Comparison of ENCODE assay signal across 1 cellular context in the genomic region with DNA sequence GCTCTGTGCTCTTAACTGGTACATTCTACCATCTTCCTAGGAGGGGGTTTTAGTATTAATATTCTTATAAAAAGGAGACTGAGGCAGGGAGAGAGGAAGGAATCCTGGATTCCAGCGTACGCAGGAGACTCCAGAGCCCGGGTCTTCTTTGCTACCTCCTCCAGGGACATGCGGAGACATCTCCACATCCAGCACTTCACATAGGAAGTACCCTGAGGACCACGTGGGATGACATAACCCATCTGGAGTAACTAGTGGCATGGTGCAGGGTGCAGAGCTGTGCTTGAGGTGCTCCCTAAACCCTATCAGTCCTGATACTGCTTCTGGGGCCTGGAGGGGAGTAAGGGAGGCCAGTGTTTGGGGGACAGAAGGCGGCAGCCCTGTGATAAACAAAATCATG.
A peak's percentile ranks its signal among the peaks of the same experiment; 100 is the strongest.
TF ChIP-seq lines count a peak whose summit lies in the region.

No MANE protein-coding gene starts in this region.

TF ChIP-seq in H1, 55 proteins besides CTCF, POLR2A, EP300 and RAD21:
- TF ChIP-seq SIN3A (conservative IDR thresholded peaks at IDR 0.05 in 1 of 2, IDR thresholded peaks at IDR 0.05 in 1 of 2; ENCODE audit: low read depth in 1 of 2, low read length in 2 of 2) (no peak), EGR1 (IDR thresholded peaks at IDR 0.05; ENCODE audit: borderline replicate concordance, low read depth, low read length) (no peak), JUN (IDR thresholded peaks at IDR 0.05; ENCODE audit: low read depth, low read length) (no peak), PHF8 (conservative IDR thresholded peaks at IDR 0.05; ENCODE audit: low read depth, low read length) (no peak), SRF (IDR thresholded peaks at IDR 0.05; ENCODE audit: low read depth, low read length) (no peak), SP1 (IDR thresholded peaks at IDR 0.05; ENCODE audit: low read depth, low read length) (peak; percentile 78; the same call in 1 of the 2 replicates), SIX5 (IDR thresholded peaks at IDR 0.05; ENCODE audit: low read depth, low read length) (no peak)
- TF ChIP-seq, protein P1, sequence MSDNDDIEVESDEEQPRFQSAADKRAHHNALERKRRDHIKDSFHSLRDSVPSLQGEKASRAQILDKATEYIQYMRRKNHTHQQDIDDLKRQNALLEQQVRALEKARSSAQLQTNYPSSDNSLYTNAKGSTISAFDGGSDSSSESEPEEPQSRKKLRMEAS (IDR thresholded peaks at IDR 0.05) = peak; percentile 64
TF ChIP-seq in H1: peak in this region for 2.
